Comparison of ENCODE assay signal across 19 cellular contexts in genomic region chr17:81026266-81027036, GRCh38. TPM values are rescaled to one million over a fixed set of nuclear protein-coding genes. Genes with fewer than 3 reads are reported as not detected.
DNase-seq lines count a peak whose midpoint lies in the region; ATAC-seq and FAIRE-seq lines count a peak whose summit lies in the region.
"Had no signal": no experiment of that assay in that cellular context is flagged by ENCODE, and none has a peak within 500 bp of the region (broad histone marks: within the 10 kb centered on the region; RNA-seq: fewer than 3 reads in every experiment).

No MANE protein-coding gene starts in this region.

- H3K4me1 Mint-ChIP-seq in stimulated activated naive CD8-positive, alpha-beta T cell treated with anti-CD3 and anti-CD28 coated beads, Interleukin-15, amount 100 ng/mL, for 72 hours = peaks cover 24% of the 10 kb centered on the region
- H3K4me1 Mint-ChIP-seq in T-helper 2 cell treated with Interferon-gamma antibody and Interleukin-4, amounts not matched to agents 5 μg/mL and 100 μg/mL, for 36 hours (ENCODE audit: low read depth) = peaks cover 5% of the 10 kb centered on the region

- peak overlapping the region; percentile 7; the same call in 1 of the 2 replicates for H3K4me3 ChIP-seq in GM23248
- peak overlapping the region; percentile 8 to 49 (median 30) for H3K4me3 ChIP-seq in skeletal muscle tissue (ENCODE audit: low read length in 3 of 3)
- H3K4me3 ChIP-seq: lung, tibial artery had no signal

- H3K27ac ChIP-seq in GM23248 (no peak overlapping the region), angular gyrus (ENCODE audit: low read depth, low read length) (peak overlapping the region; percentile 70), skeletal muscle tissue (ENCODE audit: low read depth, low read length) (no peak overlapping the region)
- H3K27ac ChIP-seq: epithelial cell of prostate, tibial artery had no signal

- H3K9me3 ChIP-seq in GM23248 (ENCODE audit: low read depth) = no peaks in the 10 kb centered on the region
- no peaks in the 10 kb centered on the region for H3K9me3 ChIP-seq in skeletal muscle tissue (ENCODE audit: control insufficient read depth in 3 of 3, low read length in 3 of 3)
- H3K9me3 ChIP-seq: tibial artery had no signal

- no peaks in the 10 kb centered on the region for H4K20me1 ChIP-seq in GM23248 (ENCODE audit: insufficient read depth)

- no peak overlapping the region for H3K27ac Mint-ChIP-seq in stimulated activated naive CD8-positive, alpha-beta T cell treated with anti-CD3 and anti-CD28 coated beads, Interleukin-15, amount 100 ng/mL, for 72 hours
- H3K27ac Mint-ChIP-seq in T-helper 2 cell treated with Interferon-gamma antibody and Interleukin-4, amounts not matched to agents 5 μg/mL and 100 μg/mL, for 36 hours = no peak overlapping the region
- H3K27ac Mint-ChIP-seq: activated CD4-positive, alpha-beta T cell treated with anti-CD3 and anti-CD28 coated beads, Interleukin-2, amount 10 ng/mL, durations not matched to agents 7 days and 5 days; CD8-positive, alpha-beta memory T cell; naive B cell had no signal

- H3K27me3 ChIP-seq in GM23248 (replicated peaks; ENCODE audit: insufficient read depth) (peaks cover 38% of the 10 kb centered on the region), skeletal muscle tissue (ENCODE audit: control insufficient read depth in 3 of 3, insufficient read depth in 3 of 3, low read length in 3 of 3) (peaks cover 44 to 59% (median 46%) of the 10 kb centered on the region in 3 donors)

- 39 to 49% methylated on average over 28 to 30 of the region's 31 CpGs for WGBS in GM23248 (ENCODE audit: low coverage in 1 of 2, low lambda C conversion rate in 2 of 2, missing lambda C conversion rate in 2 of 2), 2 experiments

- peaks cover 5 to 14% of the 10 kb centered on the region in 2 donors for H3K9me3 Mint-ChIP-seq in stimulated activated naive CD8-positive, alpha-beta T cell treated with anti-CD3 and anti-CD28 coated beads, Interleukin-15, amount 100 ng/mL, for 72 hours
- peaks cover 7% of the 10 kb centered on the region for H3K9me3 Mint-ChIP-seq in T-helper 2 cell treated with Interferon-gamma antibody and Interleukin-4, amounts not matched to agents 5 μg/mL and 100 μg/mL, for 36 hours
- H3K9me3 Mint-ChIP-seq: CD8-positive, alpha-beta memory T cell had no signal

- in situ Hi-C loops in GM23248 (cut with MboI) = no loop called here

- peaks cover 7% of the 10 kb centered on the region for H3F3A ChIP-seq in GM23248 (ENCODE audit: insufficient read depth)

- H3K9ac ChIP-seq in GM23248 (no peak overlapping the region), skeletal muscle tissue (ENCODE audit: low read depth in 1 of 3, low read length in 3 of 3) (peak overlapping the region in 1 of 3 donors; percentile 60)

- no peak for ATAC-seq in left lobe of liver
- no peak for ATAC-seq in stimulated activated naive CD8-positive, alpha-beta T cell treated with anti-CD3 and anti-CD28 coated beads, Interleukin-15, amount 100 ng/mL, for 72 hours
- no peak for ATAC-seq in HG02763 (IDR thresholded peaks at IDR 0.05; ENCODE audit: unreplicated experiment)

- no peak overlapping the region; the same call in 1 of the 2 replicates for H2AFZ ChIP-seq in GM23248

- H3K36me3 Mint-ChIP-seq in T-helper 2 cell treated with Interferon-gamma antibody and Interleukin-4, amounts not matched to agents 5 μg/mL and 100 μg/mL, for 36 hours (ENCODE audit: low read depth) = no peaks in the 10 kb centered on the region
- H3K36me3 Mint-ChIP-seq: CD8-positive, alpha-beta memory T cell had no signal

- no peaks in the 10 kb centered on the region for H3K9me2 ChIP-seq in GM23248 (ENCODE audit: insufficient read depth)

- FAIRE-seq in frontal cortex (lab: Jason Lieb, UNC) = no peak
- FAIRE-seq: bronchial epithelial cell had no signal

- H3K36me3 ChIP-seq in GM23248 (ENCODE audit: low read depth) (no peaks in the 10 kb centered on the region), skeletal muscle tissue (ENCODE audit: control insufficient read depth in 3 of 3, insufficient read depth in 3 of 3, low read length in 3 of 3) (no peaks in the 10 kb centered on the region)
- H3K36me3 ChIP-seq: tibial artery had no signal

- H3K4me3 Mint-ChIP-seq in stimulated activated naive CD8-positive, alpha-beta T cell treated with anti-CD3 and anti-CD28 coated beads, Interleukin-15, amount 100 ng/mL, for 72 hours = no peak overlapping the region
- H3K4me3 Mint-ChIP-seq in T-helper 2 cell treated with Interferon-gamma antibody and Interleukin-4, amounts not matched to agents 5 μg/mL and 100 μg/mL, for 36 hours = no peak overlapping the region
- H3K4me3 Mint-ChIP-seq: activated CD4-positive, alpha-beta T cell treated with anti-CD3 and anti-CD28 coated beads, Interleukin-2, amount 10 ng/mL, durations not matched to agents 7 days and 5 days; CD8-positive, alpha-beta memory T cell; naive B cell had no signal

- peak overlapping the region; percentile 44 for H3K4me2 ChIP-seq in GM23248 (ENCODE audit: unreplicated experiment)

- DNase-seq in GM23248 = peak; percentile 38
- peak; percentile 44 for DNase-seq in left lobe of liver (ENCODE audit: low spot score)
- no peak for DNase-seq in stimulated activated naive CD8-positive, alpha-beta T cell treated with anti-CD3 and anti-CD28 coated beads, Interleukin-15, amount 100 ng/mL, for 72 hours
- no peak for DNase-seq in frontal cortex (ENCODE audit: low spot score in 2 of 2)
- DNase-seq in T-helper 2 cell treated with Interferon-gamma antibody and Interleukin-4, amounts not matched to agents 5 μg/mL and 100 μg/mL, for 36 hours (ENCODE audit: low spot score) = no peak
- DNase-seq: activated CD4-positive, alpha-beta T cell treated with anti-CD3 and anti-CD28 coated beads, Interleukin-2, amount 10 ng/mL, durations not matched to agents 7 days and 5 days; Kasumi-1; naive B cell; NCI-H1092 treated with DMSO at 0.1 percent for 48 hours; NCI-H510A; stimulated activated CD4-positive, alpha-beta T cell treated with anti-CD3 and anti-CD28 coated beads, Interleukin-12 subunit alpha, Interleukin-12 subunit beta, amount 100 ng/mL, for 4 hours; tibial artery had no signal

- peaks cover 69% of the 10 kb centered on the region for H3K27me3 Mint-ChIP-seq in stimulated activated naive CD8-positive, alpha-beta T cell treated with anti-CD3 and anti-CD28 coated beads, Interleukin-15, amount 100 ng/mL, for 72 hours
- H3K27me3 Mint-ChIP-seq in T-helper 2 cell treated with Interferon-gamma antibody and Interleukin-4, amounts not matched to agents 5 μg/mL and 100 μg/mL, for 36 hours (ENCODE audit: low read depth) = peaks cover 16% of the 10 kb centered on the region

- H3K4me1 ChIP-seq in GM23248 (ENCODE audit: insufficient read depth) (no peaks in the 10 kb centered on the region), skeletal muscle tissue (ENCODE audit: control insufficient read depth in 3 of 3, insufficient read depth in 3 of 3, low read length in 3 of 3) (peaks cover 27 to 42% (median 37%) of the 10 kb centered on the region in 3 donors)

- H3K79me2 ChIP-seq in GM23248 (ENCODE audit: insufficient read depth) = no peaks in the 10 kb centered on the region

RNA-seq across cellular contexts. Expression of gene BAIAP2, which starts 8.5 kb away (rescaled TPM):
- 30.6 and 31.7 TPM in 2 replicates for total RNA-seq in GM23248 (2014; rRNA removed; shearing (Covaris generic))
- 28.2 and 31.5 TPM in 2 replicates for polyA plus RNA-seq in GM23248 (2016; fragmentation: Nextera tagmentation; extraction: Ambion mirVana)
- total RNA-seq in left lobe of liver = 101 TPM
- total RNA-seq in skeletal muscle tissue = 7.3 TPM
- 19.2 TPM for total RNA-seq in frontal cortex

RNA-seq across cellular contexts. Expression of gene CHMP6, which starts 34.8 kb away (rescaled TPM):
- 8.2 and 14.1 TPM in 2 replicates for total RNA-seq in GM23248 (2014; rRNA removed; shearing (Covaris generic))
- polyA plus RNA-seq in GM23248 (2016; fragmentation: Nextera tagmentation; extraction: Ambion mirVana) = 34.0 and 37.1 TPM in 2 replicates
- total RNA-seq in left lobe of liver (16.5 TPM), skeletal muscle tissue (12.5 TPM), frontal cortex (10.2 TPM)

Comparison
In these comparisons a context has a peak if more than half of its experiments do, and no peak if none do; other contexts are left out.
1. DNase-seq: peak in GM23248 (single experiment) and left lobe of liver (single experiment); none in stimulated activated naive CD8-positive, alpha-beta T cell treated with anti-CD3 and anti-CD28 coated beads, Interleukin-15, amount 100 ng/mL, for 72 hours (0 of 2), frontal cortex (0 of 2) and T-helper 2 cell treated with Interferon-gamma antibody and Interleukin-4, amounts not matched to agents 5 μg/mL and 100 μg/mL, for 36 hours (single experiment).